ENCODE assay signal across 8 cellular contexts in the genomic region with DNA sequence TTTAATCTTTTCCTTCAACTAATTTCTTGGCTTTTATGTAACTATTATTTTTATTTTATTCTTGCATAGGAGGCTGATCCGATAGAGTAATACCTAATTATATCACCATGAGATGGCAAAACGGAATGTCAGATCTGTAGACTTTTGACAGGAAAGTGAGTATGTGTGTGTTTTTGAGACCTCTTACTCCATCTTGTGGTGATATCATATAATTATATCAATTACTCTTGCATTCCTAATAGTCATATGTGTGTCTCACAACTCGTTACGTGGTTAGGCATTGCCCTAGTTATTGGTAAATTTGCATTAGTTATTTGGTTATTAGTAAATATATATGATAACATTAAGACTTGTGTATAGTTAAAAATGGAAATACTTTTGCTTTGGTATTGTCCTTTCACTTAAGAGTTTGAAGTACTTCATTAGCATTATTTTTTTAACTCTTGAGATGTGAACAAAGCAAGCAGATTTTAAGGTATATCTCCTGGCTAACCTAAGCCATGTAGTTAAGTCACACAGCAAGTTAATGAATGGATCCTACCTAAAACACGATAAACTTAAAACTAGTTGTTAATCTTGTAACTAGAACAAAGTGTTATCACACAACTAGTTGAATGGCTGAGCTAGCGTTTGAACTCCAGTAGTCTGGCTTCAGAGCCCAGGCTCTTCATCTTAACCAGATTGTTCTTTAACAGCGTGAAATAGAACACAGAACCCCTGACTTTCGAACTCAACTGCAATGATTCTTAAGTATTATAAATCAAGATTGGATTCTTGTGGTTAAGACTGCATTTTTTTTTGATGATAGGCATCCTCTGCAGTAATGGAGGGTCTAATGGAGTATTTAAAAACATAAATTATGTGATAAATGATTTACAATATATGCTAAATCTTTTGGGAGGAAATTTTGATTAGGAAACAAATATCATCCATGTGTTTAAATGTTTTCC.
DNase-seq lines count a peak whose midpoint lies in the region; ATAC-seq, FAIRE-seq and TF ChIP-seq lines count a peak whose summit lies in the region.

No MANE protein-coding gene starts in this region.

- no peak overlapping the region for H3K14ac ChIP-seq in H1 (ENCODE audit: insufficient read length)

- TF ChIP-seq CTCF in GM10266 (IDR thresholded peaks at IDR 0.05; ENCODE audit: control insufficient read depth, insufficient read depth, low read depth, missing control alignments): peak; percentile 17
- peak in 1 of 3 experiments; percentile 11; a peak in 2 of 4 replicates for TF ChIP-seq CTCF in H1 (IDR thresholded peaks at IDR 0.05; ENCODE audit: control extremely low read depth in 1 of 3, insufficient read depth in 1 of 3, low read depth in 1 of 3, low read length in 3 of 3)

- H2BK5ac ChIP-seq in H1 (ENCODE audit: low read depth, low read length): no peak overlapping the region

- peak; percentile 44 for DNase-seq in GM10266 (ENCODE audit: extremely low spot score)
- peak; percentile 57 for DNase-seq in H4 (ENCODE audit: low spot score)
- peak; percentile 44 for DNase-seq in NCI-H446 treated with DMSO at 0.1 percent for 48 hours (lab: John Stamatoyannopoulos, UW)
- no peak for DNase-seq in H1 (ENCODE audit: low read depth in 1 of 2, low spot score in 2 of 2)
- DNase-seq in pulmonary artery endothelial cell (ENCODE audit: low read depth, low spot score): peak; percentile 17
- DNase-seq in activated CD4-positive, alpha-beta memory T cell treated with anti-CD3 and anti-CD28 coated beads, Interleukin-2, amount 10 ng/mL, durations not matched to agents 7 days and 5 days: no peak
- no peak for DNase-seq in stimulated activated CD4-positive, alpha-beta T cell treated with anti-CD3 and anti-CD28 coated beads, Interleukin-4, amount 100 ng/mL, for 1 hour

- 75% methylated on average over 8 of the region's 8 CpGs; no CpG with 5 or more reads in 1 of the 2 experiments for WGBS in H1 (ENCODE audit: extremely low coverage in 1 of 2, insufficient coverage in 1 of 2, insufficient read length in 1 of 2, insufficient replicate concordance in 2 of 2, low coverage in 1 of 2, low lambda C conversion rate in 2 of 2, missing lambda C conversion rate in 1 of 2), 2 experiments

- TF ChIP-seq POLR2A in H1 (IDR thresholded peaks at IDR 0.05; ENCODE audit: control extremely low read depth in 1 of 2, low read depth in 2 of 2, low read length in 2 of 2): no peak

- CTCF ChIA-PET in H1 (lab: Charles Lee; ENCODE audit: partially characterized antibody): interaction anchor here (0.7 to 1.7 kb wide), 6 partner anchors 10 to 311 kb away, joined by 3 to 5 read pairs (median 4); no protein-coding TSS in a partner anchor
- CTCF ChIA-PET in activated CD4-positive, alpha-beta memory T cell treated with anti-CD3 and anti-CD28 coated beads, Interleukin-2, amount 10 ng/mL, durations not matched to agents 7 days and 5 days (lab: Charles Lee): interaction anchor here (1.0 kb wide), 1 partner anchor 29 kb away, joined by 3 read pairs; no protein-coding TSS in a partner anchor

- no peaks in the 10 kb centered on the region for H3K4me1 Mint-ChIP-seq in activated CD4-positive, alpha-beta memory T cell treated with anti-CD3 and anti-CD28 coated beads, Interleukin-2, amount 10 ng/mL, durations not matched to agents 7 days and 5 days

- H3K79me1 ChIP-seq in H1 (ENCODE audit: low read depth, low read length): no peaks in the 10 kb centered on the region

- no peak overlapping the region for H2AFZ ChIP-seq in H1 (ENCODE audit: low read length)

- H2BK20ac ChIP-seq in H1 (ENCODE audit: low read length): no peak overlapping the region

- no peak overlapping the region for H4K91ac ChIP-seq in H1 (replicated peaks; ENCODE audit: insufficient read length, low read length)

- H2AK5ac ChIP-seq in H1 (ENCODE audit: low read depth, low read length): no peak overlapping the region

- no peak overlapping the region for H3K4me3 Mint-ChIP-seq in activated CD4-positive, alpha-beta memory T cell treated with anti-CD3 and anti-CD28 coated beads, Interleukin-2, amount 10 ng/mL, durations not matched to agents 7 days and 5 days

- peak; percentile 45 to 46; a peak in 3 of 4 replicates for TF ChIP-seq RAD21 in H1 (IDR thresholded peaks at IDR 0.05 in 1 of 2, conservative IDR thresholded peaks at IDR 0.05 in 1 of 2; ENCODE audit: low read depth in 2 of 2, low read length in 2 of 2)

- H2BK120ac ChIP-seq in H1 (replicated peaks; ENCODE audit: low read depth, low read length): no peak overlapping the region

- no peak overlapping the region for H2BK12ac ChIP-seq in H1 (ENCODE audit: low read depth, low read length)

- no peaks in the 10 kb centered on the region for H3K9me3 ChIP-seq in H1 (ENCODE audit: insufficient read depth in 2 of 2, low read depth in 1 of 2, low read length in 1 of 2)

- H3K4me1 ChIP-seq in H1 (replicated peaks in 1 of 4; ENCODE audit: control insufficient read depth in 3 of 4, insufficient read depth in 4 of 4, low read length in 3 of 4): no peaks in the 10 kb centered on the region

- H3K56ac ChIP-seq in H1 (replicated peaks; ENCODE audit: insufficient read length, low read depth, low read length): no peak overlapping the region

- no peak overlapping the region for H3K18ac ChIP-seq in H1 (ENCODE audit: extremely low read depth, low read length)

- no peaks in the 10 kb centered on the region for H3K9me3 Mint-ChIP-seq in activated CD4-positive, alpha-beta memory T cell treated with anti-CD3 and anti-CD28 coated beads, Interleukin-2, amount 10 ng/mL, durations not matched to agents 7 days and 5 days

- no peak overlapping the region for H2BK15ac ChIP-seq in H1 (ENCODE audit: low read length)

- H3K36me3 Mint-ChIP-seq in activated CD4-positive, alpha-beta memory T cell treated with anti-CD3 and anti-CD28 coated beads, Interleukin-2, amount 10 ng/mL, durations not matched to agents 7 days and 5 days (ENCODE audit: low read depth): no peaks in the 10 kb centered on the region

- H3K4ac ChIP-seq in H1 (replicated peaks; ENCODE audit: insufficient read length, low read depth, low read length): no peak overlapping the region

- H3K23ac ChIP-seq in H1 (ENCODE audit: insufficient read length): no peak overlapping the region

- no peak overlapping the region for H3K27ac ChIP-seq in H1 (ENCODE audit: low read depth, low read length)

- H3K23me2 ChIP-seq in H1 (ENCODE audit: low read depth, low read length): no peaks in the 10 kb centered on the region

- no peak overlapping the region for H3K4me2 ChIP-seq in H1 (ENCODE audit: insufficient read depth in 1 of 2, low read depth in 2 of 2, low read length in 2 of 2)

- no peak overlapping the region for H3K4me3 ChIP-seq in H1 (ENCODE audit: extremely low read depth in 1 of 4, insufficient read depth in 2 of 4, low read depth in 3 of 4, low read length in 4 of 4)

- no peaks in the 10 kb centered on the region for H4K20me1 ChIP-seq in H1 (replicated peaks in 1 of 2; ENCODE audit: control insufficient read depth in 1 of 2, insufficient read depth in 2 of 2, low read length in 2 of 2)

- no peak for ATAC-seq in HG03457 (IDR thresholded peaks at IDR 0.05; ENCODE audit: unreplicated experiment)

- H3K27me3 Mint-ChIP-seq in activated CD4-positive, alpha-beta memory T cell treated with anti-CD3 and anti-CD28 coated beads, Interleukin-2, amount 10 ng/mL, durations not matched to agents 7 days and 5 days: no peaks in the 10 kb centered on the region

- no peaks in the 10 kb centered on the region for H3K36me3 ChIP-seq in H1 (ENCODE audit: control insufficient read depth in 2 of 4, insufficient read depth in 4 of 4, low read length in 3 of 4)

- no peaks in the 10 kb centered on the region for H3K79me2 ChIP-seq in H1 (ENCODE audit: control insufficient read depth in 1 of 2, insufficient read depth in 2 of 2, low read length in 2 of 2)

- H3K27me3 ChIP-seq in H1 (replicated peaks in 1 of 4; ENCODE audit: control insufficient read depth in 3 of 4, extremely low read depth in 1 of 4, insufficient read depth in 3 of 4, low read length in 3 of 4): no peaks in the 10 kb centered on the region

- H3K9ac ChIP-seq in H1 (replicated peaks in 1 of 4; ENCODE audit: extremely low read depth in 1 of 4, low read depth in 3 of 4, low read length in 3 of 4): no peak overlapping the region

- H3K27ac Mint-ChIP-seq in activated CD4-positive, alpha-beta memory T cell treated with anti-CD3 and anti-CD28 coated beads, Interleukin-2, amount 10 ng/mL, durations not matched to agents 7 days and 5 days: no peak overlapping the region

- FAIRE-seq in H1 (lab: Jason Lieb, UNC): no peak

- H4K5ac ChIP-seq in H1 (ENCODE audit: insufficient read length, low read depth, low read length): no peak overlapping the region

- POLR2A ChIA-PET in H1 (lab: Charles Lee; ENCODE audit: partially characterized antibody): no interaction called here
- POLR2A ChIA-PET in activated CD4-positive, alpha-beta memory T cell treated with anti-CD3 and anti-CD28 coated beads, Interleukin-2, amount 10 ng/mL, durations not matched to agents 7 days and 5 days (lab: Charles Lee): no interaction called here

- TF ChIP-seq EP300 in H1 (IDR thresholded peaks at IDR 0.05; ENCODE audit: borderline replicate concordance in 1 of 2, low read depth in 2 of 2, low read length in 2 of 2): no peak

- no peak overlapping the region for H4K8ac ChIP-seq in H1 (ENCODE audit: extremely low read depth, insufficient read depth, low read length)

TF ChIP-seq in H1, 55 proteins besides CTCF, POLR2A, EP300 and RAD21:
- TF ChIP-seq GTF2F1 (IDR thresholded peaks at IDR 0.05; ENCODE audit: borderline replicate concordance, low read depth, low read length): no peak

Comparison
In these comparisons a context has a peak if more than half of its experiments do, and no peak if none do; other contexts are left out.
1. DNase-seq: peak in GM10266 (single experiment), H4 (single experiment), NCI-H446 treated with DMSO at 0.1 percent for 48 hours (single experiment) and pulmonary artery endothelial cell (single experiment); none in H1 (0 of 2), activated CD4-positive, alpha-beta memory T cell treated with anti-CD3 and anti-CD28 coated beads, Interleukin-2, amount 10 ng/mL, durations not matched to agents 7 days and 5 days (single experiment) and stimulated activated CD4-positive, alpha-beta T cell treated with anti-CD3 and anti-CD28 coated beads, Interleukin-4, amount 100 ng/mL, for 1 hour (single experiment).